In genomic region chr21:29822064-29822463, GRCh38 we compare ENCODE assay signal across 34 cellular contexts.
"Had no signal": no experiment of that assay in that cellular context is flagged by ENCODE, and none has a peak within 500 bp of the region (broad histone marks: within the 10 kb centered on the region; RNA-seq: fewer than 3 reads in every experiment).

No MANE protein-coding gene starts in this region.

- H3K4me1 ChIP-seq: adrenal gland, ascending aorta, body of pancreas, breast epithelium had no signal

- H3K9me3 ChIP-seq: adrenal gland, ascending aorta, body of pancreas, breast epithelium had no signal

- H3K27ac ChIP-seq: adrenal gland, ascending aorta, body of pancreas, brain microvascular endothelial cell, breast epithelium, cardiac muscle cell had no signal

- H3K36me3 ChIP-seq: adrenal gland, ascending aorta, brain microvascular endothelial cell, breast epithelium, cardiac muscle cell had no signal

- ATAC-seq: activated naive CD4-positive, alpha-beta T cell treated with anti-CD3 and anti-CD28 coated beads, Interleukin-2, amount 50 U/mL, for 72 hours; activated naive CD8-positive, alpha-beta T cell treated with anti-CD3 and anti-CD28 coated beads, Interleukin-2, amount 50 U/mL, for 24 hours; activated T-cell treated with anti-CD3 and anti-CD28 coated beads, Interleukin-2, amount 50 U/mL, for 4 hours; activated T-cell treated with anti-CD3 and anti-CD28 coated beads, Interleukin-2, amount 50 U/mL, for 72 hours; activated T-helper 17 cell treated with anti-CD3 and anti-CD28 coated beads, Interleukin-2, amount 50 U/mL, for 72 hours; body of pancreas had no signal

- H3K4me3 ChIP-seq: adrenal gland, ascending aorta, body of pancreas, breast epithelium, cardiac muscle cell had no signal

- FAIRE-seq: astrocyte, bronchial epithelial cell had no signal

- H3K27me3 ChIP-seq: adrenal gland, ascending aorta, body of pancreas, brain microvascular endothelial cell, breast epithelium, cardiac muscle cell had no signal

- DNase-seq: activated effector memory CD4-positive, alpha-beta T cell treated with anti-CD3 and anti-CD28 coated beads, Interleukin-2, amount 50 U/mL, for 16 hours; activated effector memory CD4-positive, alpha-beta T cell treated with Interleukin-2 at 50 U/mL for 16 hours; activated gamma-delta T cell; activated gamma-delta T cell treated with Interleukin-2 at 50 U/mL for 16 hours; activated naive CD4-positive, alpha-beta T cell; activated naive CD4-positive, alpha-beta T cell treated with anti-CD3 and anti-CD28 coated beads for 36 hours; activated naive CD4-positive, alpha-beta T cell treated with anti-CD3 and anti-CD28 coated beads, Interleukin-2, amount 10 ng/mL, durations not matched to agents 7 days and 5 days; activated naive CD4-positive, alpha-beta T cell treated with anti-CD3 and anti-CD28 coated beads, Interleukin-2, amount 50 U/mL, for 16 hours; activated naive CD4-positive, alpha-beta T cell treated with Interleukin-2 at 50 U/mL for 16 hours; activated naive CD8-positive, alpha-beta T cell treated with anti-CD3 and anti-CD28 coated beads for 36 hours; activated naive CD8-positive, alpha-beta T cell treated with anti-CD3 and anti-CD28 coated beads, Interleukin-2, amount 10 ng/mL, durations not matched to agents 7 days and 5 days; activated naive CD8-positive, alpha-beta T cell treated with anti-CD3 and anti-CD28 coated beads, Interleukin-2, amount 50 U/mL, for 24 hours; activated T-cell treated with anti-CD3 and anti-CD28 coated beads, Interleukin-2, amount 50 U/mL, for 1 hour; activated T-cell treated with anti-CD3 and anti-CD28 coated beads, Interleukin-2, amount 50 U/mL, for 24 hours; activated T-cell treated with anti-CD3 and anti-CD28 coated beads, Interleukin-2, amount 50 U/mL, for 4 hours; activated T-cell treated with anti-CD3 and anti-CD28 coated beads, Interleukin-2, amount 50 U/mL, for 48 hours; activated T-cell treated with anti-CD3 and anti-CD28 coated beads, Interleukin-2, amount 50 U/mL, for 72 hours; adrenal gland; amniotic stem cell; amygdala; anterior cingulate cortex; aorta; body of pancreas; brain microvascular endothelial cell; caudate nucleus; central memory CD4-positive, alpha-beta T cell; cerebellar nuclear complex had no signal
